ENCODE assay signal across 8 cellular contexts in genomic region chr15:40564591-40565332, GRCh38. TPM values are rescaled to one million over a fixed set of nuclear protein-coding genes. Genes with fewer than 3 reads are reported as not detected.
DNase-seq lines count a peak whose midpoint lies in the region; ATAC-seq and TF ChIP-seq lines count a peak whose summit lies in the region.

CCDC32 (minus strand) TSS chr15:40565042; CDS start chr15:40563015, 2,027 bp downstream.

- H2AFZ ChIP-seq in IMR-90 (replicated peaks; ENCODE audit: low read length, poor library complexity) = peak within 1 kb of the TSS; percentile 97

- no peak for TF ChIP-seq CTCF in IMR-90 (conservative IDR thresholded peaks at IDR 0.05; ENCODE audit: low read depth, low read length)

- no peak within 1 kb of the TSS for H2BK15ac ChIP-seq in IMR-90 (ENCODE audit: low read depth, low read length)

- H2BK120ac ChIP-seq in IMR-90 (ENCODE audit: low read depth, low read length) = no peak within 1 kb of the TSS

- H3K9me1 ChIP-seq in IMR-90 (ENCODE audit: insufficient read depth, low read length) = no peaks in the 10 kb centered on the region

- CTCF ChIA-PET in IMR-90 (lab: Yijun Ruan, JAX) = interaction anchor here (0.9 to 1.7 kb wide), 3 partner anchors 25 to 330 kb away, joined by 3 to 6 read pairs (median 3); no protein-coding TSS in a partner anchor

- H3K4ac ChIP-seq in IMR-90 (ENCODE audit: low read depth, low read length) = peak within 1 kb of the TSS; percentile 65

- POLR2A ChIA-PET in IMR-90 (lab: Charles Lee; ENCODE audit: unreplicated experiment) = interaction anchor here (0.5 kb wide), 1 partner anchor 31 kb away, joined by 3 read pairs; no protein-coding TSS in a partner anchor

- H2BK5ac ChIP-seq in IMR-90 (ENCODE audit: low read depth, low read length, poor library complexity, severe bottlenecking) = peak within 1 kb of the TSS; percentile 35

- peaks cover 2% of the 10 kb centered on the region; the same call in 1 of the 2 replicates for H3K36me3 ChIP-seq in IMR-90 (ENCODE audit: control insufficient read depth, insufficient read depth, low read length)

- TF ChIP-seq RAD21 in IMR-90 (IDR thresholded peaks at IDR 0.05; ENCODE audit: low read length) = no peak

- peak within 1 kb of the TSS; percentile 34 for H3K23ac ChIP-seq in IMR-90 (ENCODE audit: low read depth, low read length)

- intact Hi-C loops in IMR-90 (cut with micrococcal nuclease) = no loop called here

- DNase-seq in DMS 273 (lab: John Stamatoyannopoulos, UW; ENCODE audit: unreplicated experiment) (peak; percentile 99), IMR-90 (peak; percentile 98), OCI-M1 (lab: John Stamatoyannopoulos, UW) (peak; percentile 99), activated T-cell treated with anti-CD3 and anti-CD28 coated beads for 24 hours (ENCODE audit: low read depth) (peak; percentile 94), epidermal melanocyte (ENCODE audit: insufficient read length, low spot score) (peak; percentile 95), middle frontal gyrus (ENCODE audit: extremely low spot score, low spot score) (peak; percentile 97)
- DNase-seq in stimulated activated CD8-positive, alpha-beta memory T cell treated with anti-CD3 and anti-CD28 coated beads, Interleukin-2, amount 100 ng/mL, for 48 hours (ENCODE audit: low read depth in 2 of 2) = peak; percentile 83 to 92

- no peak within 1 kb of the TSS for H3K18ac ChIP-seq in IMR-90 (ENCODE audit: low read depth, low read length)

- H2AK9ac ChIP-seq in IMR-90 (replicated peaks; ENCODE audit: low read depth, low read length, poor library complexity) = peak within 1 kb of the TSS; percentile 77

- peak within 1 kb of the TSS; percentile 65; the same call in 1 of the 2 replicates for H4K5ac ChIP-seq in IMR-90 (ENCODE audit: low read depth, low read length)

- H3K9ac ChIP-seq in IMR-90 (ENCODE audit: low read depth, low read length) = peak within 1 kb of the TSS; percentile 55

- no peaks in the 10 kb centered on the region for H3K27me3 ChIP-seq in IMR-90 (ENCODE audit: control insufficient read depth, insufficient read depth, low read length)

- peak; percentile 85 for TF ChIP-seq POLR2A in IMR-90 (IDR thresholded peaks at IDR 0.05; ENCODE audit: low read depth, low read length)

- H4K8ac ChIP-seq in IMR-90 (ENCODE audit: low read depth in 2 of 2, low read length in 2 of 2) = peak within 1 kb of the TSS in 1 of 2 experiments; percentile 94; a peak in 2 of 4 replicates

- peak within 1 kb of the TSS; percentile 39 for H3K27ac ChIP-seq in IMR-90 (ENCODE audit: insufficient read depth, low read length)

- in situ Hi-C loops in IMR-90 (cut with MboI; ENCODE audit: low sequenced_read_pairs) = no loop called here

- WGBS in IMR-90 (ENCODE audit: extremely low coverage in 2 of 2, insufficient read length in 1 of 2), 2 experiments = 0% methylated on average over 8 of the region's 40 CpGs; no CpG with 5 or more reads in 1 of the 2 experiments

- no peaks in the 10 kb centered on the region for H3K9me3 ChIP-seq in IMR-90 (ENCODE audit: control insufficient read depth, insufficient read depth, low read length)

- TSS peak; percentile 66 for BruUV-seq in IMR-90 (replicated peaks; lab: Mats Ljungman, UMichigan)

- H4K20me1 ChIP-seq in IMR-90 (ENCODE audit: insufficient read depth, low read length) = no peaks in the 10 kb centered on the region

- dilution Hi-C loops in IMR-90 (cut with HindIII; ENCODE audit: low sequenced_read_pairs, unreplicated experiment) = no loop called here

- ATAC-seq in GM21528 (IDR thresholded peaks at IDR 0.05; ENCODE audit: low FRiP score, unreplicated experiment) (peak; percentile 93), IMR-90 (ENCODE audit: low read depth) (peak; percentile 97)

- no peak within 1 kb of the TSS for H2AK5ac ChIP-seq in IMR-90 (ENCODE audit: low read depth, low read length)

- no peak within 1 kb of the TSS for H2BK20ac ChIP-seq in IMR-90 (ENCODE audit: low read depth, low read length)

- peak within 1 kb of the TSS; percentile 59 for H3K56ac ChIP-seq in IMR-90 (ENCODE audit: extremely low read depth, insufficient read depth, low read length)

- peak within 1 kb of the TSS; percentile 91 for H3K4me2 ChIP-seq in IMR-90 (ENCODE audit: low read depth, low read length)

- peak within 1 kb of the TSS; percentile 66 for H3K4me3 ChIP-seq in IMR-90 (ENCODE audit: insufficient read depth, low read depth, low read length)

- no peak within 1 kb of the TSS; the same call in 1 of the 2 replicates for H4K91ac ChIP-seq in IMR-90 (ENCODE audit: insufficient read depth, low read depth, low read length)

- H3K79me1 ChIP-seq in IMR-90 (ENCODE audit: low read depth in 1 of 2, low read length in 2 of 2) = peaks cover 15 to 30% of the 10 kb centered on the region in 2 experiments

- H3K4me1 ChIP-seq in IMR-90 (ENCODE audit: control insufficient read depth, insufficient read depth, low read length) = no peaks in the 10 kb centered on the region

- H3K14ac ChIP-seq in IMR-90 (replicated peaks; ENCODE audit: low read depth, low read length) = 0 out of 2 replicates have a peak within 1 kb of the TSS, but pooled peaks have one; percentile 33

TF ChIP-seq in IMR-90, 13 proteins besides CTCF, POLR2A, EP300 and RAD21:
- TF ChIP-seq MAFK (IDR thresholded peaks at IDR 0.05; ENCODE audit: low read depth, low read length) (peak; percentile 26; the same call in 1 of the 2 replicates), MAZ (IDR thresholded peaks at IDR 0.05; ENCODE audit: borderline replicate concordance, low read depth, low read length) (peak; percentile 84; the same call in 1 of the 2 replicates), BHLHE40 (IDR thresholded peaks at IDR 0.05; ENCODE audit: low read depth, low read length) (peak; percentile 86), MXI1 (IDR thresholded peaks at IDR 0.05; ENCODE audit: borderline replicate concordance, low read depth, low read length) (peak; percentile 63; the same call in 1 of the 2 replicates), FOS (IDR thresholded peaks at IDR 0.05; ENCODE audit: low read depth, low read length) (no peak), USF2 (IDR thresholded peaks at IDR 0.05; ENCODE audit: low read depth, low read length) (peak; percentile 98), NFE2L2 (IDR thresholded peaks at IDR 0.05; ENCODE audit: low read depth, low read length) (no peak)

RNA-seq across cellular contexts. Expression of gene CCDC32, which starts in this region (rescaled TPM):
- 13.3 and 15.1 TPM in 2 replicates for total RNA-seq in IMR-90 (2012; rRNA removed)
- polyA plus RNA-seq in IMR-90 (2012; rRNA removed) = 10.8 and 14.8 TPM in 2 replicates
- 2.9 and 5.8 TPM in 2 replicates for polyA plus RNA-seq in IMR-90 (2012; cell fraction: cytosol; rRNA removed)
- polyA plus RNA-seq in IMR-90 (2012; cell fraction: nucleus; rRNA removed; ENCODE audit: low replicate concordance) = 5.2 and 5.3 TPM in 2 replicates

Comparison
In these comparisons a context has a peak if more than half of its experiments do, and no peak if none do; other contexts are left out.
1. Peak in every context shown above with its lines: DNase-seq, ATAC-seq, H3K4me3 ChIP-seq and H3K27ac ChIP-seq.